8 cellular contexts compared by ENCODE assay signal in genomic region chr9:97632406-97632991, GRCh38. TPM values are rescaled to one million over a fixed set of nuclear protein-coding genes. Genes with fewer than 3 reads are reported as not detected.
DNase-seq lines count a peak whose midpoint lies in the region; ATAC-seq and TF ChIP-seq lines count a peak whose summit lies in the region.

No MANE protein-coding gene starts in this region.

- H3K9me2 ChIP-seq in GM23338 (ENCODE audit: insufficient read depth): no peaks in the 10 kb centered on the region

- H3K4me3 ChIP-seq in GM23338 (peak overlapping the region; percentile 91), MG63 (peak overlapping the region; percentile 94), dorsolateral prefrontal cortex (peak overlapping the region; percentile 78 to 100 (median 96))

- H3K4me2 ChIP-seq in GM23338: peak overlapping the region; percentile 89

- H3K27me3 Mint-ChIP-seq in GM23338 (ENCODE audit: insufficient read depth, low read depth, poor library complexity) (peaks cover 7% of the 10 kb centered on the region), memory B cell (no peaks in the 10 kb centered on the region)
- no peaks in the 10 kb centered on the region for H3K27me3 Mint-ChIP-seq in stimulated activated naive CD8-positive, alpha-beta T cell treated with anti-CD3 and anti-CD28 coated beads, Interleukin-15, amount 100 ng/mL, for 72 hours

- intact Hi-C loops in dorsolateral prefrontal cortex (cut with DNase I): loop anchor here (5.0 kb wide), 2 partner anchors 65 to 290 kb away; partner anchors contain the start of genes TRMO (in 1 of the 2) and XPA (in 1 of the 2)

- H3K4me1 ChIP-seq in GM23338 (ENCODE audit: insufficient read depth): peaks cover 25% of the 10 kb centered on the region

- H3K27me3 ChIP-seq in GM23338 (ENCODE audit: insufficient read depth) (no peaks in the 10 kb centered on the region), MG63 (no peaks in the 10 kb centered on the region), dorsolateral prefrontal cortex (no peaks in the 10 kb centered on the region)

- DNase-seq in GF-D8 (lab: John Stamatoyannopoulos, UW) (peak; percentile 69), GM23338 (ENCODE audit: low spot score) (peak; percentile 82), MG63 (peak; percentile 37), UCSD-AML1 (lab: John Stamatoyannopoulos, UW; ENCODE audit: unreplicated experiment) (peak; percentile 54), dorsolateral prefrontal cortex (peak in 3 of 10 donors; percentile 22 to 32 (median 31)), memory B cell (ENCODE audit: low spot score in 2 of 2) (no peak)
- DNase-seq in stimulated activated naive CD8-positive, alpha-beta T cell treated with anti-CD3 and anti-CD28 coated beads, Interleukin-15, amount 100 ng/mL, for 72 hours: no peak
- DNase-seq in NK-92 treated with Interleukin-12 subunit alpha and Interleukin-12 subunit beta, amount 100 ng/mL, for 24 hours (lab: John Stamatoyannopoulos, UW): no peak

- H3K4me1 Mint-ChIP-seq in GM23338 (peaks cover 41% of the 10 kb centered on the region), memory B cell (peaks cover 36% of the 10 kb centered on the region)
- peaks cover 62% of the 10 kb centered on the region for H3K4me1 Mint-ChIP-seq in stimulated activated naive CD8-positive, alpha-beta T cell treated with anti-CD3 and anti-CD28 coated beads, Interleukin-15, amount 100 ng/mL, for 72 hours

- no peaks in the 10 kb centered on the region for H3K36me3 ChIP-seq in GM23338 (ENCODE audit: insufficient read depth)
- H3K36me3 ChIP-seq in MG63: peaks cover 5% of the 10 kb centered on the region

- H3K27ac Mint-ChIP-seq in GM23338 (peak overlapping the region; percentile 99), memory B cell (peak overlapping the region; percentile 99)
- H3K27ac Mint-ChIP-seq in stimulated activated naive CD8-positive, alpha-beta T cell treated with anti-CD3 and anti-CD28 coated beads, Interleukin-15, amount 100 ng/mL, for 72 hours: peak overlapping the region; percentile 98

- no peak for TF ChIP-seq CTCF in GM23338 (conservative IDR thresholded peaks at IDR 0.05; ENCODE audit: low read depth in 2 of 2)
- no peak for TF ChIP-seq CTCF in dorsolateral prefrontal cortex (IDR thresholded peaks at IDR 0.05 in 54 of 56, conservative IDR thresholded peaks at IDR 0.05 in 2 of 56; ENCODE audit: low read depth in 1 of 56, partially characterized antibody in 56 of 56)

- H2AFZ ChIP-seq in GM23338: no peak overlapping the region; the same call in 1 of the 2 replicates

- H3K27ac ChIP-seq in GM23338 (ENCODE audit: low read depth) (peak overlapping the region; percentile 95), dorsolateral prefrontal cortex (peak overlapping the region; percentile 82 to 99 (median 96))

- no peaks in the 10 kb centered on the region for H3K9me3 ChIP-seq in MG63

- peaks cover 3% of the 10 kb centered on the region; the same call in 1 of the 3 replicates for H3K36me3 Mint-ChIP-seq in GM23338 (ENCODE audit: low read depth)
- peaks cover 2% of the 10 kb centered on the region for H3K36me3 Mint-ChIP-seq in memory B cell

- H3K4me3 Mint-ChIP-seq in GM23338 (peak overlapping the region; percentile 91), memory B cell (peak overlapping the region; percentile 99)
- peak overlapping the region; percentile 91 to 98 for H3K4me3 Mint-ChIP-seq in stimulated activated naive CD8-positive, alpha-beta T cell treated with anti-CD3 and anti-CD28 coated beads, Interleukin-15, amount 100 ng/mL, for 72 hours

- peaks cover 38% of the 10 kb centered on the region for H4K20me1 ChIP-seq in GM23338 (replicated peaks; ENCODE audit: insufficient read depth)

- H3K9me3 Mint-ChIP-seq in GM23338 (no peaks in the 10 kb centered on the region), memory B cell (no peaks in the 10 kb centered on the region)
- no peaks in the 10 kb centered on the region for H3K9me3 Mint-ChIP-seq in stimulated activated naive CD8-positive, alpha-beta T cell treated with anti-CD3 and anti-CD28 coated beads, Interleukin-15, amount 100 ng/mL, for 72 hours

- H3F3A ChIP-seq in GM23338 (replicated peaks; ENCODE audit: low read depth): peaks cover 3% of the 10 kb centered on the region; the same call in 1 of the 2 replicates

- peak; percentile 17 for ATAC-seq in GM23338
- no peak for ATAC-seq in memory B cell (ENCODE audit: low read depth)
- peak; percentile 9 for ATAC-seq in stimulated activated naive CD8-positive, alpha-beta T cell treated with anti-CD3 and anti-CD28 coated beads, Interleukin-15, amount 100 ng/mL, for 72 hours

- peaks cover 80% of the 10 kb centered on the region for H3K79me2 ChIP-seq in GM23338 (replicated peaks; ENCODE audit: insufficient read depth)

TF ChIP-seq in GM23338, 12 proteins besides CTCF, POLR2A, EP300 and RAD21:
- TF ChIP-seq EZH2 (IDR thresholded peaks at IDR 0.05; ENCODE audit: low read depth, unreplicated experiment) (no peak), CREB1 (CRISPR knock-in tag; IDR thresholded peaks at IDR 0.05; ENCODE audit: low read depth) (peak; percentile 92)

RNA-seq across cellular contexts. Expression of gene TSTD2, which starts 0.7 kb away (rescaled TPM):
- 20.2 and 21.8 TPM in 2 replicates for total RNA-seq in GM23338 (2014; rRNA removed; shearing (Covaris generic))
- 8.5 and 10.2 TPM in 2 replicates for polyA plus RNA-seq in GM23338 (2016; fragmentation: Nextera tagmentation; extraction: Ambion mirVana)
- 12.0 and 21.6 TPM in 2 replicates for total RNA-seq in MG63 (2014; rRNA removed; shearing (Covaris generic); ENCODE audit: low replicate concordance)
- 10 to 100 TPM; 17.7 to 33.6 (median 25.5) TPM for total RNA-seq in dorsolateral prefrontal cortex

RNA-seq across cellular contexts. Expression of gene NCBP1, which starts 1.1 kb away (rescaled TPM):
- total RNA-seq in GM23338 (2014; rRNA removed; shearing (Covaris generic)): 60.2 and 63.4 TPM in 2 replicates
- polyA plus RNA-seq in GM23338 (2016; fragmentation: Nextera tagmentation; extraction: Ambion mirVana): 43.9 and 52.9 TPM in 2 replicates
- total RNA-seq in MG63 (2014; rRNA removed; shearing (Covaris generic); ENCODE audit: low replicate concordance): 35.7 and 263 TPM in 2 replicates
- 10 to 100 TPM; 17.9 to 48.7 (median 32.4) TPM for total RNA-seq in dorsolateral prefrontal cortex

Comparison
In these comparisons a context has a peak if more than half of its experiments do, and no peak if none do; other contexts are left out.
1. DNase-seq: peak in GF-D8 (single experiment), GM23338 (single experiment), MG63 (single experiment) and UCSD-AML1 (single experiment); none in memory B cell (0 of 2), stimulated activated naive CD8-positive, alpha-beta T cell treated with anti-CD3 and anti-CD28 coated beads, Interleukin-15, amount 100 ng/mL, for 72 hours (0 of 2) and NK-92 treated with Interleukin-12 subunit alpha and Interleukin-12 subunit beta, amount 100 ng/mL, for 24 hours (single experiment).
2. Peak in every context shown above with its lines, with median percentiles within 50 percentile points of each other: H3K4me3 ChIP-seq, H3K27ac Mint-ChIP-seq and H3K4me3 Mint-ChIP-seq.